8 cellular contexts compared by ENCODE assay signal in the genomic region with DNA sequence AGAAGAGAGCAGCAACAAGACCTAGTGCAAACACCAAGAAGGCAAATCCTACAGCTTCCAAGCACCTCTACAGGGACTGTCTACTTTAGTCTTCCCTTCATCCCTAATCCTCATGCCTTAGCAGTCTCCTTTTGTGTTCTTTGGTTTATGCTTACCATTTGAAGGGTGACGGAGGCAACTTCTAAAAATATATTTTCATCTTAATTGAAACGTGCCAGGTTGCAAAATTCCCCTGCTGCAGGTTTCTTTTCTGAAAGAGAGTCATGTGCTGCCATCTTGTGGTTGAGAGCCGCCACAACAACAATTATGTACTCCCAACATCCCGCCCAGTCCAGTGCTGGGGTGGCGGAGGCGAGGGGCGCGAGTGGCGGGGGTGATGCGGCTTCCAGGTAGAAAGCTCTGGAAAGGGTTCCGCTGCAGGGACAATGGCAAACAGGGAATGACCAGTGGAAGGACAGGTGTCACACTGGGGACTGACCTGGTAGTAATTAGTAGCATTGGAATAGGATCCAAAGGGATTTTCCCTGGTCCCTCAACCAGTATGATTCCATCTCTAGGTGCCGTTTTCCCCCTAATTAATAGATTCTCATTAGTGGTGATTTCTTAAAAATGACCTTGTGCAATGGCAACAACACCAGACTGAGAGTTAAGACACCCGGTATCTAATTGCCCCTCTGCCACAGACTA.
DNase-seq lines count a peak whose midpoint lies in the region; ATAC-seq, FAIRE-seq and TF ChIP-seq lines count a peak whose summit lies in the region.

No MANE protein-coding gene starts in this region.

- TF ChIP-seq CTCF in heart left ventricle (IDR thresholded peaks at IDR 0.05), result peak; percentile 73 to 91 (median 84)
- TF ChIP-seq CTCF in psoas muscle (IDR thresholded peaks at IDR 0.05), result peak; percentile 86

- ATAC-seq in heart left ventricle (peak; percentile 23 to 74 (median 72)), psoas muscle (peak; percentile 53 to 87 (median 71))

- H3K4me1 ChIP-seq in heart left ventricle (peaks cover 0 to 22% (median 5%) of the 10 kb centered on the region in 12 donors), psoas muscle (no peaks in the 10 kb centered on the region)

- DNase-seq in SKM-1 treated with dmso at 0.1 percent for 144 hours (lab: John Stamatoyannopoulos, UW; ENCODE audit: unreplicated experiment), result peak; percentile 53
- DNase-seq in SKM-1 (lab: John Stamatoyannopoulos, UW; ENCODE audit: unreplicated experiment), result no peak
- DNase-seq in NCI-H1092 (lab: John Stamatoyannopoulos, UW), result peak; percentile 76
- DNase-seq in T follicular helper cell (ENCODE audit: low read depth), result peak; percentile 60
- peak; percentile 42 for DNase-seq in activated naive CD8-positive, alpha-beta T cell treated with anti-CD3 and anti-CD28 coated beads, Interleukin-2, amount 50 U/mL, for 16 hours (ENCODE audit: low read depth, low spot score)
- peak; percentile 54 to 73 (median 68) for DNase-seq in heart left ventricle
- peak; percentile 65 to 81 for DNase-seq in psoas muscle
- peak; percentile 85 for DNase-seq in urothelium cell line (ENCODE audit: low spot score)

- 6 to 10% (median 9%) methylated on average over 13 of the region's 13 CpGs for WGBS in heart left ventricle, 4 donors
- WGBS in psoas muscle, 3 donors, result 8 to 10% (median 10%) methylated on average over 13 of the region's 13 CpGs

- peaks cover 0 to 5% (median 0%) of the 10 kb centered on the region in 9 donors for H3K27me3 ChIP-seq in heart left ventricle
- H3K27me3 ChIP-seq in psoas muscle (ENCODE audit: insufficient read depth in 3 of 3, low read length in 2 of 3), result peaks cover 0 to under 1% (median 0%) of the 10 kb centered on the region in 3 donors

- H3K4me3 ChIP-seq in heart left ventricle, result no peak overlapping the region
- no peak overlapping the region for H3K4me3 ChIP-seq in psoas muscle

- intact Hi-C loops in heart left ventricle (cut with DNase I), result loop anchor here in 9 of 10 donors (1.0 to 10.0 kb wide), 9 partner anchors 125 to 825 kb away; partner anchors contain the start of gene FRMD6 (in 1 of the 9)
- intact Hi-C loops in psoas muscle (cut with DNase I), result loop anchor here in 1 of 2 donors (1.0 to 5.0 kb wide), 2 partner anchors 197 to 497 kb away; no protein-coding TSS in a partner anchor

- H3K9me3 ChIP-seq in heart left ventricle (peaks cover 0 to 3% (median 0%) of the 10 kb centered on the region in 12 donors), psoas muscle (no peaks in the 10 kb centered on the region)

- H3K27ac ChIP-seq in heart left ventricle (no peak overlapping the region), psoas muscle (no peak overlapping the region)

- H3K36me3 ChIP-seq in heart left ventricle (no peaks in the 10 kb centered on the region), psoas muscle (ENCODE audit: insufficient read depth in 1 of 2, low read depth in 1 of 2) (no peaks in the 10 kb centered on the region)

- no peak for TF ChIP-seq POLR2A in heart left ventricle (IDR thresholded peaks at IDR 0.05)

- peak; percentile 96 for FAIRE-seq in urothelium cell line (lab: Jason Lieb, UNC)
